Comparison of ENCODE assay signal across 18 cellular contexts in genomic region chr9:124802426-124802825, GRCh38. TPM values are rescaled to one million over a fixed set of nuclear protein-coding genes. Genes with fewer than 3 reads are reported as not detected.
"Had no signal": no experiment of that assay in that cellular context is flagged by ENCODE, and none has a peak within 500 bp of the region (broad histone marks: within the 10 kb centered on the region; RNA-seq: fewer than 3 reads in every experiment).

No MANE protein-coding gene starts in this region.

- ATAC-seq: activated CD4-positive, CD25-positive, alpha-beta regulatory T cell treated with anti-CD3 and anti-CD28 coated beads, Interleukin-2, amount 50 U/mL, for 24 hours; body of pancreas had no signal

- H3K9me3 Mint-ChIP-seq: activated naive CD8-positive, alpha-beta T cell treated with anti-CD3 and anti-CD28 coated beads for 36 hours; activated T-helper 1 cell treated with anti-CD3 and anti-CD28 coated beads, Interleukin-12 subunit alpha, Interleukin-12 subunit beta, Interleukin-2, Interleukin-4 antibody, amounts not matched to agents 30 ng/mL and 10 ng/mL and 1 ng/mL, durations not matched to agents 14 hours and 24 hours and 36 hours had no signal

- H3K27ac Mint-ChIP-seq: activated naive CD8-positive, alpha-beta T cell treated with anti-CD3 and anti-CD28 coated beads for 36 hours; activated T-helper 1 cell treated with anti-CD3 and anti-CD28 coated beads, Interleukin-12 subunit alpha, Interleukin-12 subunit beta, Interleukin-2, Interleukin-4 antibody, amounts not matched to agents 30 ng/mL and 10 ng/mL and 1 ng/mL, durations not matched to agents 14 hours and 24 hours and 36 hours had no signal

- DNase-seq: activated CD4-positive, alpha-beta T cell treated with anti-CD3 and anti-CD28 coated beads, Interleukin-2, amount 50 U/mL, for 1 hour; activated naive CD8-positive, alpha-beta T cell treated with anti-CD3 and anti-CD28 coated beads for 36 hours; body of pancreas; hippocampal formation; kidney; left ventricle myocardium inferior; mesenchymal stem cell; right lobe of liver; stimulated activated CD4-positive, alpha-beta T cell treated with anti-CD3 and anti-CD28 coated beads, Interleukin-12 subunit alpha, Interleukin-12 subunit beta, amount 100 ng/mL, for 4 hours; stimulated activated CD4-positive, alpha-beta T cell treated with anti-CD3 and anti-CD28 coated beads, Interleukin-2, amount 100 ng/mL, for 24 hours; stimulated activated naive CD4-positive, alpha-beta T cell had no signal

- H3K4me3 Mint-ChIP-seq: activated naive CD8-positive, alpha-beta T cell treated with anti-CD3 and anti-CD28 coated beads for 36 hours; activated T-helper 1 cell treated with anti-CD3 and anti-CD28 coated beads, Interleukin-12 subunit alpha, Interleukin-12 subunit beta, Interleukin-2, Interleukin-4 antibody, amounts not matched to agents 30 ng/mL and 10 ng/mL and 1 ng/mL, durations not matched to agents 14 hours and 24 hours and 36 hours had no signal

- H3K4me1 Mint-ChIP-seq: activated naive CD8-positive, alpha-beta T cell treated with anti-CD3 and anti-CD28 coated beads for 36 hours had no signal

- H3K36me3 Mint-ChIP-seq: activated naive CD8-positive, alpha-beta T cell treated with anti-CD3 and anti-CD28 coated beads for 36 hours had no signal

RNA-seq across cellular contexts. Expression of gene OLFML2A, which starts 25.5 kb away (rescaled TPM):
- total RNA-seq: activated naive CD8-positive, alpha-beta T cell treated with anti-CD3 and anti-CD28 coated beads for 36 hours; activated T-helper 1 cell treated with anti-CD3 and anti-CD28 coated beads, Interleukin-12 subunit alpha, Interleukin-12 subunit beta, Interleukin-2, Interleukin-4 antibody, amounts not matched to agents 30 ng/mL and 10 ng/mL and 1 ng/mL, durations not matched to agents 14 hours and 24 hours and 36 hours had no signal

RNA-seq across cellular contexts. Expression of gene WDR38, which starts 50.8 kb away (rescaled TPM):
- total RNA-seq: activated CD8-positive, alpha-beta memory T cell treated with anti-CD3 and anti-CD28 coated beads for 36 hours; activated naive CD8-positive, alpha-beta T cell treated with anti-CD3 and anti-CD28 coated beads for 36 hours; activated T-helper 1 cell treated with anti-CD3 and anti-CD28 coated beads, Interleukin-12 subunit alpha, Interleukin-12 subunit beta, Interleukin-2, Interleukin-4 antibody, amounts not matched to agents 30 ng/mL and 10 ng/mL and 1 ng/mL, durations not matched to agents 14 hours and 24 hours and 36 hours; glomerular endothelial cell; left ventricle myocardium inferior; mucosa of gallbladder; osteocyte; pulmonary artery endothelial cell; right lobe of liver had no signal
